22 cellular contexts compared by ENCODE assay signal in the genomic region with DNA sequence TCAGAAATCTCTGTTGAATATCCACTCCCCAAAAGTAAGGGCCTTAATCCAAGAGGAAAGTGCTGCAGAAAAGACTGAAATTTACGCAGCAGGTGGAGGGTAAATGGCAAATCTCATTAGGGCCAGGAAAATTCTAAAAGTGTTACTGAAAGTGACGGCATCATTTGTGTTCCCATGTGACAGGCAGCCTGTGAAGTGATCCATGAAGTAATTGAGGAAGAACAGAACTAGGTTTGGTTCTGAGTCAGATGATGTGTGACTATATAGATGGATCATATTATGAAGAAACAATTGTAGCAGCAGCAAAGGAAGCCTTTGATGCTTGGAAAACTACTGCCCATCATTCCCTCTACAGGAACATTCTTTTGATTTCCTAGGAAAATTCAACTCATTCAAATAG.
A peak's percentile ranks its signal among the peaks of the same experiment; 100 is the strongest.
DNase-seq lines count a peak whose midpoint lies in the region; ATAC-seq and TF ChIP-seq lines count a peak whose summit lies in the region.
"Had no signal": no experiment of that assay in that cellular context is flagged by ENCODE, and none has a peak within 500 bp of the region (broad histone marks: within the 10 kb centered on the region; RNA-seq: fewer than 3 reads in every experiment).

No MANE protein-coding gene starts in this region.

- H3K79me1 ChIP-seq in mesenchymal stem cell (replicated peaks; ENCODE audit: low read length, poor library complexity, severe bottlenecking) = peaks cover 9% of the 10 kb centered on the region

- no peak for TF ChIP-seq CTCF in A673 (conservative IDR thresholded peaks at IDR 0.05; ENCODE audit: low read depth, low read length)
- TF ChIP-seq CTCF in epithelial cell of proximal tubule (conservative IDR thresholded peaks at IDR 0.05; ENCODE audit: low read depth, low read length) = no peak
- TF ChIP-seq CTCF in lower leg skin (IDR thresholded peaks at IDR 0.05) = no peak

- no peak overlapping the region for H3K18ac ChIP-seq in mesenchymal stem cell (ENCODE audit: low read depth in 1 of 2, low read length in 2 of 2)

- DNase-seq in A673 (ENCODE audit: low spot score) (no peak), RKO (ENCODE audit: low spot score) (peak; percentile 23), epithelial cell of proximal tubule (ENCODE audit: low read depth) (peak; percentile 91), mesenchymal stem cell (no peak), DMS153 treated with DMSO at 0.1 percent for 48 hours (lab: John Stamatoyannopoulos, UW; ENCODE audit: unreplicated experiment) (no peak), Kasumi-1 (lab: John Stamatoyannopoulos, UW) (no peak), lower leg skin (ENCODE audit: low spot score in 2 of 2) (no peak)
- DNase-seq: 8988T; BE2C; CD4-positive, alpha-beta memory T cell; DMS79; HCEC 1CT; Karpas-422; MG63; NCI-H1048; NCI-H1436; NCI-H1930; NCI-H226; NCI-H524; PC-9 had no signal

- H3K4ac ChIP-seq in mesenchymal stem cell (ENCODE audit: low read depth in 1 of 2, low read length in 2 of 2) = no peak overlapping the region

- H3K9me3 ChIP-seq in A673 (ENCODE audit: low read depth, low read length, poor library complexity, severe bottlenecking) (peaks cover 4% of the 10 kb centered on the region), mesenchymal stem cell (ENCODE audit: control insufficient read depth, low read length) (no peaks in the 10 kb centered on the region)
- H3K9me3 ChIP-seq: BE2C, MG63 had no signal

- peak overlapping the region; percentile 5 for H3K9ac ChIP-seq in mesenchymal stem cell (ENCODE audit: low read length)

- peaks cover 6% of the 10 kb centered on the region for H3K36me3 ChIP-seq in A673 (ENCODE audit: insufficient read depth, low read length, poor library complexity, severe bottlenecking)
- H3K36me3 ChIP-seq in mesenchymal stem cell (ENCODE audit: control insufficient read depth in 1 of 2, insufficient read depth in 2 of 2, low read depth in 1 of 2, low read length in 2 of 2) = no peaks in the 10 kb centered on the region
- H3K36me3 ChIP-seq: BE2C, MG63, SJSA1 had no signal

- H4K8ac ChIP-seq in mesenchymal stem cell (ENCODE audit: low read length) = no peak overlapping the region

- no peak overlapping the region for H2BK15ac ChIP-seq in mesenchymal stem cell (ENCODE audit: low read depth, poor library complexity, severe bottlenecking)

- no peak overlapping the region for H3K23ac ChIP-seq in mesenchymal stem cell (ENCODE audit: low read length in 2 of 2)

- no peak overlapping the region for H3K4me2 ChIP-seq in mesenchymal stem cell (ENCODE audit: low read length, poor library complexity, severe bottlenecking)
- H3K4me2 ChIP-seq: PC-9 had no signal

- H2AK5ac ChIP-seq in mesenchymal stem cell (ENCODE audit: low read length, severe bottlenecking) = no peak overlapping the region

- POLR2A ChIA-PET in A673 (lab: Charles Lee; ENCODE audit: low non-redundant PET) = no interaction called here

- BruUV-seq in A673 (replicated peaks; lab: Mats Ljungman, UMichigan) = no TSS peak

- 73% methylated on average over 2 of the region's 2 CpGs for WGBS in mesenchymal stem cell
- 92 to 93% methylated on average over 2 of the region's 2 CpGs for WGBS in lower leg skin, 2 donors

- no peak overlapping the region for H2BK12ac ChIP-seq in mesenchymal stem cell (ENCODE audit: low read length in 2 of 2)

- intact Hi-C loops in A673 (cut with micrococcal nuclease; ENCODE audit: unreplicated experiment) = no loop called here
- intact Hi-C loops in lower leg skin (cut with DNase I; ENCODE audit: low total_unique reads) = no loop called here

- no peak overlapping the region for H2BK120ac ChIP-seq in mesenchymal stem cell (ENCODE audit: low read depth, low read length)

- no peak overlapping the region for H2BK5ac ChIP-seq in mesenchymal stem cell (ENCODE audit: low read depth, low read length, poor library complexity, severe bottlenecking)

- CTCF ChIA-PET in A673 (lab: Charles Lee) = no interaction called here

- H3K4me1 ChIP-seq in A673 (ENCODE audit: insufficient read depth, low read length, poor library complexity, severe bottlenecking) = peaks cover 32% of the 10 kb centered on the region
- H3K4me1 ChIP-seq in mesenchymal stem cell (ENCODE audit: control insufficient read depth, insufficient read depth, low read depth, low read length) = peaks cover 2% of the 10 kb centered on the region
- H3K4me1 ChIP-seq: BE2C, SJSA1 had no signal

- H3K27ac ChIP-seq in A673 (ENCODE audit: low read depth, low read length, poor library complexity, severe bottlenecking) (peak overlapping the region; percentile 55), mesenchymal stem cell (ENCODE audit: low read length, poor library complexity, severe bottlenecking) (peak overlapping the region; percentile 43)
- H3K27ac ChIP-seq: PC-9, SJSA1 had no signal

- ATAC-seq in GM21447 (IDR thresholded peaks at IDR 0.05; ENCODE audit: unreplicated experiment) = no peak

- no peak overlapping the region for H3K14ac ChIP-seq in mesenchymal stem cell (ENCODE audit: low read length in 2 of 2)

- H2AFZ ChIP-seq in mesenchymal stem cell (ENCODE audit: low read depth, low read length) = no peak overlapping the region
- H2AFZ ChIP-seq: PC-9 had no signal

- H3K4me3 ChIP-seq in A673 (ENCODE audit: low read depth, low read length, poor library complexity, severe bottlenecking) (no peak overlapping the region), epithelial cell of proximal tubule (ENCODE audit: low read depth, low read length) (no peak overlapping the region), mesenchymal stem cell (ENCODE audit: insufficient read depth in 1 of 2, low read depth in 1 of 2, low read length in 2 of 2) (no peak overlapping the region), lower leg skin (ENCODE audit: low read depth, poor library complexity, severe bottlenecking) (no peak overlapping the region)
- H3K4me3 ChIP-seq: MG63, PC-9, SJSA1 had no signal

- no peak overlapping the region for H4K91ac ChIP-seq in mesenchymal stem cell (ENCODE audit: low read length)

- no peak for TF ChIP-seq POLR2A in lower leg skin (IDR thresholded peaks at IDR 0.05)

- H3K27me3 ChIP-seq in A673 (replicated peaks; ENCODE audit: insufficient read depth, low read depth, low read length, poor library complexity) = no peaks in the 10 kb centered on the region
- H3K27me3 ChIP-seq in mesenchymal stem cell (ENCODE audit: control insufficient read depth in 1 of 2, insufficient read depth in 1 of 2, low read length in 2 of 2) = no peaks in the 10 kb centered on the region
- H3K27me3 ChIP-seq: BE2C, MG63 had no signal

Comparison
In these comparisons a context has a peak if more than half of its experiments do, and no peak if none do; other contexts are left out.
1. DNase-seq: peak in RKO (single experiment) and epithelial cell of proximal tubule (single experiment); none in A673 (single experiment), mesenchymal stem cell (single experiment), DMS153 treated with DMSO at 0.1 percent for 48 hours (single experiment), Kasumi-1 (0 of 2) and lower leg skin (0 of 2).